In the genomic region with DNA sequence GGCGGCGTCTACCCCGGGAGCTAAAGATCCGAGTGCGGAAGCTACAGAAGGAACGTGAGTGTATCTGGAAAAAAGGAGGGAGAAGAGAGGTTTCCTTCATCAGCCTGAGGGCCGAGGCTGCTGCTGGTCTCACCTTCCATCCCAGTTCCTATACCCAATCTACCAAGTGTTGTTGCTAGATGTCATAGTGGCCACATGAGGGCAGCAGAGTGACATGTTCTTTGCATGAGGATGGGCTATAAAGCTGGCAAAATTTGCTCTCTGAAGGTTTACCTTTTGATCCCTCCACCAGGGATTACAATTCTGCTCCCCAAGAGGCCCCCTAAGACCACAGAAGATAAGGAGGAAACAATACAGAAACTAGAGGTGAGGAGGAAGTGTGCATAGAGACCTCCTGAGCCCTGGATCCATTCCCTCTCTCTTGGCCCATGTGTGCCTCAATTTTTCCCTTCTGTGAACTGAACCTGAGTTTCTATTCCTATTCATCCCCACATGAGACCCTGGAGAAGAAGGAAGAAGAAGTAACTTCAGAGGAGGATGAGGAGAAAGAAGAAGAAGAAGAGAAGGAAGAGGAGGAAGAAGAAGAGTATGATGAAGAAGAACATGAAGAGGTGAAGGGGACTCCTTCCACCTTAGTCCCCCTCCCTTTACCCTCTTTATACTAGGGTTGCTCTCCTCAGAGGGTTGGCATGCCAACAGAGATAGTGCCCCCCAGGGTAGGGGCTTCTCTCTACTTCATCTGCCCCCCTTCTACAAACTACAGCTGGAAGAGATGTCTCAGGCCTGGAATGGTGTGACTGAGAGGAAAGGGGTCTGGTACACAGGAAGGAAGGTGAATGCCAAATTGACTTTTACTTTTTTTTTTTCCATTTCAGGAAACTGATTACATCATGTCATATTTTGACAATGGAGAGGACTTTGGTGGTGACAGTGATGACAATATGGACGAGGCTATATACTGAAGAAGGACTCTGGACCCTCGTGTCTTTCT, we compare ENCODE assay signal across 8 cellular contexts. TPM values are rescaled to one million over a fixed set of nuclear protein-coding genes. Genes with fewer than 3 reads are reported as not detected.
DNase-seq lines count a peak whose midpoint lies in the region; TF ChIP-seq lines count a peak whose summit lies in the region.

No MANE protein-coding gene starts in this region.

- peak overlapping the region; percentile 79 for H3K4me2 ChIP-seq in DOHH2 (ENCODE audit: low read length)

- H3K36me3 ChIP-seq in DOHH2 (ENCODE audit: control insufficient read depth, low read length) (peaks cover 19% of the 10 kb centered on the region), esophagus muscularis mucosa (peaks cover 0 to 12% (median 5%) of the 10 kb centered on the region in 4 donors), muscle layer of duodenum (ENCODE audit: control insufficient read depth in 1 of 2, insufficient read depth in 2 of 2, low read length in 2 of 2) (peaks cover 0 to 11% of the 10 kb centered on the region in 2 donors)

- no peaks in the 10 kb centered on the region for H3K27me3 ChIP-seq in DOHH2 (ENCODE audit: control insufficient read depth, low read length)
- no peaks in the 10 kb centered on the region for H3K27me3 ChIP-seq in esophagus muscularis mucosa
- H3K27me3 ChIP-seq in muscle layer of duodenum (ENCODE audit: low read depth, low read length) = no peaks in the 10 kb centered on the region

- H3K4me1 ChIP-seq in DOHH2 (ENCODE audit: control insufficient read depth, low read length) (peaks cover 58% of the 10 kb centered on the region), esophagus muscularis mucosa (peaks cover 51 to 59% (median 57%) of the 10 kb centered on the region in 4 donors), muscle layer of duodenum (ENCODE audit: control insufficient read depth in 1 of 2, insufficient read depth in 2 of 2, low read length in 2 of 2) (peaks cover 17 to 40% of the 10 kb centered on the region in 2 donors)

- in situ Hi-C loops in KBM-7 (cut with MboI; ENCODE audit: low pct_unique_long_range_greater_than_20kb, low sequenced_read_pairs) = no loop called here

- peak overlapping the region; percentile 65 for H3K4me3 ChIP-seq in DOHH2 (ENCODE audit: low read length)
- peak overlapping the region; percentile 22 to 50 (median 40) for H3K4me3 ChIP-seq in esophagus muscularis mucosa
- H3K4me3 ChIP-seq in muscle layer of duodenum (ENCODE audit: low read depth in 1 of 2, low read length in 2 of 2) = peak overlapping the region; percentile 53 to 70

- peak; percentile 91 for DNase-seq in KBM-7
- DNase-seq in OCI-M1 (lab: John Stamatoyannopoulos, UW) = peak; percentile 94
- peak; percentile 63 for DNase-seq in activated T-cell treated with anti-CD3 and anti-CD28 coated beads, Interleukin-2, amount 50 U/mL, for 1 hour
- peak; percentile 94 for DNase-seq in esophagus muscularis mucosa (ENCODE audit: extremely low spot score)
- peak in 44 of 49 donors; percentile 4 to 87 (median 57) for DNase-seq in substantia nigra (lab: John Stamatoyannopoulos, UW)
- DNase-seq in GOT3 (lab: John Stamatoyannopoulos, UW) = no peak

- intact Hi-C loops in esophagus muscularis mucosa (cut with DNase I) = loop anchor here (1.0 kb wide), 1 partner anchor 33 kb away; no protein-coding TSS in a partner anchor

- WGBS in esophagus muscularis mucosa = 21% methylated on average over 9 of the region's 9 CpGs

- H4K20me1 ChIP-seq in DOHH2 (ENCODE audit: control insufficient read depth, insufficient read depth, low read depth, low read length) = no peaks in the 10 kb centered on the region

- H3K79me2 ChIP-seq in DOHH2 (ENCODE audit: control insufficient read depth, low read length) = no peaks in the 10 kb centered on the region

- TF ChIP-seq CTCF in DOHH2 (IDR thresholded peaks at IDR 0.05; ENCODE audit: low read depth, low read length, poor library complexity, severe bottlenecking) (peak; percentile 88), esophagus muscularis mucosa (IDR thresholded peaks at IDR 0.05) (peak; percentile 84 to 96 (median 89))

- no peak for TF ChIP-seq EP300 in esophagus muscularis mucosa (IDR thresholded peaks at IDR 0.05)

- no peak for TF ChIP-seq POLR2A in esophagus muscularis mucosa (IDR thresholded peaks at IDR 0.05; ENCODE audit: low read depth)

- H3K9me3 ChIP-seq in DOHH2 (ENCODE audit: control insufficient read depth, insufficient read depth, low read length) (no peaks in the 10 kb centered on the region), esophagus muscularis mucosa (no peaks in the 10 kb centered on the region), muscle layer of duodenum (ENCODE audit: control insufficient read depth in 1 of 2, low read length in 2 of 2) (no peaks in the 10 kb centered on the region)

- H3K9me2 ChIP-seq in DOHH2 (replicated peaks; ENCODE audit: control insufficient read depth, low read length) = no peaks in the 10 kb centered on the region

- peaks cover 26% of the 10 kb centered on the region for H3F3A ChIP-seq in DOHH2 (ENCODE audit: control insufficient read depth, insufficient read depth)

- H3K27ac ChIP-seq in DOHH2 (ENCODE audit: low read depth, low read length) (peak overlapping the region; percentile 93), esophagus muscularis mucosa (replicated peaks in 1 of 4) (peak overlapping the region; percentile 89 to 96 (median 93)), muscle layer of duodenum (ENCODE audit: low read length) (peak overlapping the region; percentile 98), substantia nigra (ENCODE audit: low read depth, low read length, poor library complexity, severe bottlenecking) (peak overlapping the region; percentile 86)

RNA-seq across cellular contexts. Expression of a gene that starts 13.3 kb away (rescaled TPM):
- 10 to 100 TPM; 29.0 to 41.5 (median 35.5) TPM for total RNA-seq in esophagus muscularis mucosa

RNA-seq across cellular contexts. Expression of a gene that starts 13.4 kb away (rescaled TPM):
- total RNA-seq in esophagus muscularis mucosa = 1 to 10 TPM in 3 of 4 donors, under 1 TPM in 1; 0.66 to 1.7 (median 1.3) TPM

RNA-seq across cellular contexts. Expression of a gene that starts 18.6 kb away (rescaled TPM):
- total RNA-seq in esophagus muscularis mucosa = 1,000 to 10,000 TPM; 1,186 to 4,171 (median 2,482) TPM

RNA-seq across cellular contexts. Expression of a gene that starts 20.0 kb away (rescaled TPM):
- total RNA-seq in esophagus muscularis mucosa = 10 to 100 TPM; 33.2 to 55.0 (median 41.7) TPM

RNA-seq across cellular contexts. Expression of a gene that starts 43.8 kb away (rescaled TPM):
- total RNA-seq in esophagus muscularis mucosa = not detected
